In genomic region chr11:32033491-32033890, GRCh38 we compare ENCODE assay signal across 2 cellular contexts.
TF ChIP-seq lines count a peak whose summit lies in the region.

No MANE protein-coding gene starts in this region.

TF ChIP-seq in IMR-90, 13 proteins besides CTCF, POLR2A, EP300 and RAD21:
- TF ChIP-seq USF2 (IDR thresholded peaks at IDR 0.05; ENCODE audit: low read depth, low read length), result no peak
- no peak for TF ChIP-seq CHD1 (IDR thresholded peaks at IDR 0.05; ENCODE audit: low read depth, low read length)
- TF ChIP-seq RCOR1 (IDR thresholded peaks at IDR 0.05; ENCODE audit: insufficient replicate concordance, low read length), result no peak
- TF ChIP-seq RFX5 (IDR thresholded peaks at IDR 0.05; ENCODE audit: low read depth, low read length), result no peak
- TF ChIP-seq ELK1 (IDR thresholded peaks at IDR 0.05; ENCODE audit: borderline replicate concordance, low read depth, low read length), result no peak
- no peak for TF ChIP-seq CEBPB (IDR thresholded peaks at IDR 0.05; ENCODE audit: low read depth, low read length)
- no peak for TF ChIP-seq FOS (IDR thresholded peaks at IDR 0.05; ENCODE audit: low read depth, low read length)
- TF ChIP-seq MXI1 (IDR thresholded peaks at IDR 0.05; ENCODE audit: borderline replicate concordance, low read depth, low read length), result no peak
- no peak for TF ChIP-seq SMC3 (IDR thresholded peaks at IDR 0.05; ENCODE audit: low read depth, low read length)
- no peak for TF ChIP-seq NFE2L2 (IDR thresholded peaks at IDR 0.05; ENCODE audit: low read depth, low read length)
- no peak for TF ChIP-seq BHLHE40 (IDR thresholded peaks at IDR 0.05; ENCODE audit: low read depth, low read length)
- TF ChIP-seq MAZ (IDR thresholded peaks at IDR 0.05; ENCODE audit: borderline replicate concordance, low read depth, low read length), result no peak
- TF ChIP-seq MAFK (IDR thresholded peaks at IDR 0.05; ENCODE audit: low read depth, low read length), result no peak

TF ChIP-seq in SK-N-SH, 30 proteins besides CTCF, POLR2A, EP300 and RAD21:
- no peak for TF ChIP-seq SIN3A (IDR thresholded peaks at IDR 0.05; ENCODE audit: borderline replicate concordance, low read depth, low read length)
- TF ChIP-seq FOXJ3 (CRISPR knock-in tag; IDR thresholded peaks at IDR 0.05), result no peak
- TF ChIP-seq EZH2phosphoT487 (IDR thresholded peaks at IDR 0.05; ENCODE audit: borderline replicate concordance, low read depth), result no peak
- no peak for TF ChIP-seq YY1 (IDR thresholded peaks at IDR 0.05; ENCODE audit: low read depth)
- no peak for TF ChIP-seq USF2 (IDR thresholded peaks at IDR 0.05; ENCODE audit: borderline replicate concordance, low read depth, low read length)
- no peak for TF ChIP-seq JUND (IDR thresholded peaks at IDR 0.05)
- no peak for TF ChIP-seq GABPA (IDR thresholded peaks at IDR 0.05; ENCODE audit: low read depth)
- no peak for TF ChIP-seq POLR2AphosphoS5 (IDR thresholded peaks at IDR 0.05; ENCODE audit: low read depth, low read length)
TF ChIP-seq in SK-N-SH: peak in this region for 0.
